8 cellular contexts compared by ENCODE assay signal in genomic region chr16:4734063-4734729, GRCh38. TPM values are rescaled to one million over a fixed set of nuclear protein-coding genes. Genes with fewer than 3 reads are reported as not detected.
A peak's percentile ranks its signal among the peaks of the same experiment; 100 is the strongest.
DNase-seq lines count a peak whose midpoint lies in the region; ATAC-seq lines count a peak whose summit lies in the region.

A gene with protein sequence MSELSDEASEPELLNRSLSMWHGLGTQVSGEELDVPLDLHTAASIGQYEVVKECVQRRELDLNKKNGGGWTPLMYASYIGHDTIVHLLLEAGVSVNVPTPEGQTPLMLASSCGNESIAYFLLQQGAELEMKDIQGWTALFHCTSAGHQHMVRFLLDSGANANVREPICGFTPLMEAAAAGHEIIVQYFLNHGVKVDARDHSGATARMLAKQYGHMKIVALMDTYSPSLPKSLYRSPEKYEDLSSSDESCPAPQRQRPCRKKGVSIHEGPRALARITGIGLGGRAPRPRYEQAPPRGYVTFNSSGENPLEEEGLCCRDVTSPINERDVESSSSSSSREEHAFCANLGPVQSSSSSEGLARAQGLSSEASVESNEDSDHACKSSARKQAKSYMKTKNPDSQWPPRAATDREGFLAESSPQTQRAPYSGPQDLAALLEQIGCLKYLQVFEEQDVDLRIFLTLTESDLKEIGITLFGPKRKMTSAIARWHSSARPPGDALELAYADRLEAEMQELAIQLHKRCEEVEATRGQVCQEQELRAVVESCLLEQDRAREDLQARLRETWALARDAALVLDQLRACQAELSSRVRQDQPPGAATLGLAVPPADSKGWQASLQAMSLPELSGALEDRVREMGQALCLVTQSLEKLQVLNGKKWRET (minus strand): TSS chr16:4734271. CDS start chr16:4730149, 4,122 bp downstream.
DNAAF8 (plus strand) TSS chr16:4734537; CDS start chr16:4736515, 1,978 bp downstream.

- H3K9ac ChIP-seq in mucosa of stomach (ENCODE audit: low read length), result peak within 1 kb of the TSS; percentile 71

- 0 to 1% methylated on average over 65 to 70 of the region's 70 CpGs for WGBS in esophagus, 2 donors

- H3K4me1 ChIP-seq in esophagus (ENCODE audit: control insufficient read depth in 2 of 2, insufficient read depth in 2 of 2, low read length in 1 of 2) (peaks cover 0 to 6% of the 10 kb centered on the region in 2 donors), mucosa of stomach (ENCODE audit: control insufficient read depth, insufficient read depth, low read length) (peaks cover 6% of the 10 kb centered on the region)

- H3K4me3 ChIP-seq in esophagus (ENCODE audit: low read depth in 1 of 2, low read length in 2 of 2), result peak within 1 kb of the TSS; percentile 90 to 94
- peak within 1 kb of the TSS; percentile 98 for H3K4me3 ChIP-seq in mucosa of stomach (ENCODE audit: low read length)

- peak; percentile 58 for ATAC-seq in GM21526 (IDR thresholded peaks at IDR 0.05; ENCODE audit: low FRiP score, unreplicated experiment)

- no peaks in the 10 kb centered on the region for H3K27me3 ChIP-seq in esophagus (ENCODE audit: control insufficient read depth in 1 of 2, insufficient read depth in 2 of 2, low read length in 2 of 2)
- no peaks in the 10 kb centered on the region for H3K27me3 ChIP-seq in mucosa of stomach (ENCODE audit: control insufficient read depth, insufficient read depth, low read length)

- no peaks in the 10 kb centered on the region for H3K9me3 ChIP-seq in esophagus (ENCODE audit: control insufficient read depth in 2 of 2, insufficient read depth in 1 of 2, low read depth in 1 of 2, low read length in 1 of 2)
- H3K9me3 ChIP-seq in mucosa of stomach (ENCODE audit: control insufficient read depth, low read length), result no peaks in the 10 kb centered on the region

- H3K36me3 ChIP-seq in esophagus (ENCODE audit: control insufficient read depth in 2 of 2, insufficient read depth in 2 of 2, low read length in 1 of 2), result peaks cover 0 to 8% of the 10 kb centered on the region in 2 donors
- no peaks in the 10 kb centered on the region for H3K36me3 ChIP-seq in mucosa of stomach (ENCODE audit: control insufficient read depth, insufficient read depth, low read length)

- H3K27ac ChIP-seq in esophagus (ENCODE audit: low read depth in 2 of 2, low read length in 1 of 2), result peak within 1 kb of the TSS; percentile 71 to 89

- DNase-seq in DMS114 treated with DMSO at 0.1 percent for 48 hours (lab: John Stamatoyannopoulos, UW; ENCODE audit: unreplicated experiment), result peak; percentile 91
- peak; percentile 96 for DNase-seq in HuH-7 (ENCODE audit: low spot score)
- DNase-seq in OCI-M2 (lab: John Stamatoyannopoulos, UW; ENCODE audit: unreplicated experiment), result peak; percentile 38
- peak; percentile 82 for DNase-seq in activated T-cell treated with anti-CD3 and anti-CD28 coated beads, Interleukin-2, amount 50 U/mL, for 1 hour
- peak; percentile 85 for DNase-seq in stimulated activated CD8-positive, alpha-beta memory T cell treated with anti-CD3 and anti-CD28 coated beads, Interleukin-4, amount 100 ng/mL, for 48 hours

RNA-seq across cellular contexts. Expression of the first gene that starts in this region (rescaled TPM):
- 10 to 100 TPM in 1 of 2 donors, 1 to 10 TPM in 1; 9.3 to 26.8 TPM for polyA plus RNA-seq in esophagus

RNA-seq across cellular contexts. Expression of gene DNAAF8, which starts in this region (rescaled TPM):
- under 1 TPM; 0.39 to 0.81 TPM for polyA plus RNA-seq in esophagus

Comparison
In these comparisons a context has a peak if more than half of its experiments do, and no peak if none do; other contexts are left out.
1. Peak in every context shown above with its lines: DNase-seq, ATAC-seq, H3K4me3 ChIP-seq and H3K27ac ChIP-seq.
2. DNase-seq: peak in every context shown above with its lines; median percentile 96 in HuH-7; 91 in DMS114 treated with DMSO at 0.1 percent for 48 hours; 85 in stimulated activated CD8-positive, alpha-beta memory T cell treated with anti-CD3 and anti-CD28 coated beads, Interleukin-4, amount 100 ng/mL, for 48 hours; 82 in activated T-cell treated with anti-CD3 and anti-CD28 coated beads, Interleukin-2, amount 50 U/mL, for 1 hour; 38 in OCI-M2.